19 cellular contexts compared by ENCODE assay signal in genomic region chr7:130879191-130879590, GRCh38.
DNase-seq lines count a peak whose midpoint lies in the region; ATAC-seq, FAIRE-seq and TF ChIP-seq lines count a peak whose summit lies in the region.
"Had no signal": no experiment of that assay in that cellular context is flagged by ENCODE, and none has a peak within 500 bp of the region (broad histone marks: within the 10 kb centered on the region; RNA-seq: fewer than 3 reads in every experiment).

No MANE protein-coding gene starts in this region.

- no peak for DNase-seq in activated T-cell treated with anti-CD3 and anti-CD28 coated beads, Interleukin-2, amount 50 U/mL, for 72 hours
- DNase-seq in activated T-cell treated with anti-CD3 and anti-CD28 coated beads, Interleukin-2, amount 50 U/mL, for 4 hours = no peak
- DNase-seq in NCI-H2227 treated with DMSO at 0.1 percent for 48 hours (lab: John Stamatoyannopoulos, UW) (peak; percentile 19), K562 (ENCODE audit: extremely low read depth in 1 of 4, low spot score in 3 of 4) (no peak), GM13977 (ENCODE audit: low spot score) (no peak), T-cell (no peak)
- DNase-seq: AML-193; body of pancreas; effector CD4-positive, alpha-beta T cell; foreskin keratinocyte; immature natural killer cell; Kasumi-1; NCI-H2029; occipital lobe had no signal

- CTCF ChIA-PET in K562 (lab: Yijun Ruan, JAX; ENCODE audit: low intra/inter-chr PET ratio) = no interaction called here
- CTCF ChIA-PET in T-cell (lab: Charles Lee) = no interaction called here

- TF ChIP-seq CTCF in K562 (IDR thresholded peaks at IDR 0.05 in 2 of 3, conservative IDR thresholded peaks at IDR 0.05 in 1 of 3; ENCODE audit: insufficient read depth in 2 of 3, low read depth in 1 of 3, low read length in 3 of 3) (no peak), GM13977 (IDR thresholded peaks at IDR 0.05; ENCODE audit: extremely low read depth, insufficient read depth, missing control alignments) (no peak)

- no peak overlapping the region for H3K4me2 ChIP-seq in K562 (ENCODE audit: insufficient read depth, low read length)

- POLR2A ChIA-PET in K562 (lab: Yijun Ruan, JAX) = no interaction called here
- POLR2A ChIA-PET in T-cell (lab: Charles Lee) = no interaction called here

- no peak overlapping the region for H3K9ac ChIP-seq in K562 (ENCODE audit: insufficient read depth in 1 of 2, low read depth in 2 of 2, low read length in 2 of 2)

- no peaks in the 10 kb centered on the region for H3K4me1 ChIP-seq in K562 (replicated peaks in 1 of 2; ENCODE audit: control insufficient read depth in 2 of 2, insufficient read depth in 2 of 2, low read length in 2 of 2)
- H3K4me1 ChIP-seq: HAP-1 had no signal

- in situ Hi-C loops in K562 (cut with MboI) = no loop called here
- in situ Hi-C loops in GM13977 (cut with MboI; ENCODE audit: low pct_unique_long_range_greater_than_20kb, low sequenced_read_pairs, unreplicated experiment) = no loop called here

- no peak for FAIRE-seq in K562 (lab: Jason Lieb, UNC)

- H4K20me1 ChIP-seq in K562 (replicated peaks; ENCODE audit: control insufficient read depth, insufficient read depth, low read length) = 0 out of 2 replicates have a peak, but pooled peaks cover 3% of the 10 kb centered on the region

- TF ChIP-seq POLR2A in K562 (conservative IDR thresholded peaks at IDR 0.05) = no peak

- H3K27ac ChIP-seq in K562 (ENCODE audit: extremely low read depth, low read depth, low read length) = no peak overlapping the region
- H3K27ac ChIP-seq: body of pancreas, foreskin keratinocyte, HL-60 had no signal

- H2AFZ ChIP-seq in K562 (ENCODE audit: low read depth, low read length) = no peak overlapping the region

- H3K27me3 Mint-ChIP-seq in activated T-cell treated with anti-CD3 and anti-CD28 coated beads, Interleukin-2, amount 50 U/mL, for 72 hours (ENCODE audit: low read depth) = no peaks in the 10 kb centered on the region
- no peaks in the 10 kb centered on the region for H3K27me3 Mint-ChIP-seq in activated T-cell treated with anti-CD3 and anti-CD28 coated beads, Interleukin-2, amount 50 U/mL, for 4 hours (ENCODE audit: low read depth)
- H3K27me3 Mint-ChIP-seq in stimulated activated memory B cell treated with anti-CD40 and anti-IgM and Interleukin-4, amounts not matched to agents 10 μg/mL and 1 μg/mL and 100 μg/mL, for 72 hours = no peaks in the 10 kb centered on the region
- H3K27me3 Mint-ChIP-seq in T-cell = no peaks in the 10 kb centered on the region

- H3K27ac Mint-ChIP-seq in activated T-cell treated with anti-CD3 and anti-CD28 coated beads, Interleukin-2, amount 50 U/mL, for 72 hours = peak overlapping the region; percentile 71
- H3K27ac Mint-ChIP-seq in stimulated activated memory B cell treated with anti-CD40 and anti-IgM and Interleukin-4, amounts not matched to agents 10 μg/mL and 1 μg/mL and 100 μg/mL, for 72 hours = peak overlapping the region; percentile 7
- peak overlapping the region in 1 of 2 donors; percentile 12 for H3K27ac Mint-ChIP-seq in T-cell

- no peak for ATAC-seq in activated T-cell treated with anti-CD3 and anti-CD28 coated beads, Interleukin-2, amount 50 U/mL, for 72 hours (replicated peaks in 1 of 2)
- no peak for ATAC-seq in activated T-cell treated with anti-CD3 and anti-CD28 coated beads, Interleukin-2, amount 50 U/mL, for 4 hours
- ATAC-seq in K562 = no peak
- ATAC-seq in stimulated activated memory B cell treated with anti-CD40 and anti-IgM and Interleukin-4, amounts not matched to agents 10 μg/mL and 1 μg/mL and 100 μg/mL, for 72 hours = no peak
- no peak for ATAC-seq in HG02610 (IDR thresholded peaks at IDR 0.05; ENCODE audit: unreplicated experiment)
- ATAC-seq in T-cell (replicated peaks in 1 of 4) = no peak
- ATAC-seq: activated CD4-positive, CD25-positive, alpha-beta regulatory T cell treated with anti-CD3 and anti-CD28 coated beads, Interleukin-2, amount 50 U/mL, for 24 hours; body of pancreas; foreskin keratinocyte had no signal

- no peak for TF ChIP-seq RAD21 in K562 (CRISPR knock-in tag; conservative IDR thresholded peaks at IDR 0.05 in 1 of 2, IDR thresholded peaks at IDR 0.05 in 1 of 2)

- BruUV-seq in K562 (replicated peaks; lab: Mats Ljungman, UMichigan) = no TSS peak

- peaks cover 53% of the 10 kb centered on the region for H3K4me1 Mint-ChIP-seq in activated T-cell treated with anti-CD3 and anti-CD28 coated beads, Interleukin-2, amount 50 U/mL, for 72 hours (ENCODE audit: low read depth)
- H3K4me1 Mint-ChIP-seq in activated T-cell treated with anti-CD3 and anti-CD28 coated beads, Interleukin-2, amount 50 U/mL, for 4 hours (ENCODE audit: low read depth) = peaks cover 37% of the 10 kb centered on the region
- H3K4me1 Mint-ChIP-seq in stimulated activated memory B cell treated with anti-CD40 and anti-IgM and Interleukin-4, amounts not matched to agents 10 μg/mL and 1 μg/mL and 100 μg/mL, for 72 hours = peaks cover 36% of the 10 kb centered on the region
- H3K4me1 Mint-ChIP-seq in T-cell = peaks cover 27 to 46% (median 35%) of the 10 kb centered on the region in 3 donors

- H3K9me3 Mint-ChIP-seq in activated T-cell treated with anti-CD3 and anti-CD28 coated beads, Interleukin-2, amount 50 U/mL, for 72 hours = no peaks in the 10 kb centered on the region
- H3K9me3 Mint-ChIP-seq in activated T-cell treated with anti-CD3 and anti-CD28 coated beads, Interleukin-2, amount 50 U/mL, for 4 hours = no peaks in the 10 kb centered on the region
- H3K9me3 Mint-ChIP-seq in stimulated activated memory B cell treated with anti-CD40 and anti-IgM and Interleukin-4, amounts not matched to agents 10 μg/mL and 1 μg/mL and 100 μg/mL, for 72 hours = no peaks in the 10 kb centered on the region
- no peaks in the 10 kb centered on the region for H3K9me3 Mint-ChIP-seq in T-cell

- peaks cover 27 to 60% of the 10 kb centered on the region in 2 donors for H3K36me3 Mint-ChIP-seq in activated T-cell treated with anti-CD3 and anti-CD28 coated beads, Interleukin-2, amount 50 U/mL, for 72 hours (ENCODE audit: insufficient read depth in 2 of 2)
- peaks cover 69% of the 10 kb centered on the region for H3K36me3 Mint-ChIP-seq in activated T-cell treated with anti-CD3 and anti-CD28 coated beads, Interleukin-2, amount 50 U/mL, for 4 hours (ENCODE audit: insufficient read depth)
- peaks cover 53% of the 10 kb centered on the region for H3K36me3 Mint-ChIP-seq in stimulated activated memory B cell treated with anti-CD40 and anti-IgM and Interleukin-4, amounts not matched to agents 10 μg/mL and 1 μg/mL and 100 μg/mL, for 72 hours
- peaks cover 67% of the 10 kb centered on the region for H3K36me3 Mint-ChIP-seq in T-cell

- no peak overlapping the region for H3K4me3 ChIP-seq in K562
- H3K4me3 ChIP-seq: body of pancreas, HAP-1 had no signal

- no peak overlapping the region for H3K4me3 Mint-ChIP-seq in activated T-cell treated with anti-CD3 and anti-CD28 coated beads, Interleukin-2, amount 50 U/mL, for 72 hours
- no peak overlapping the region for H3K4me3 Mint-ChIP-seq in activated T-cell treated with anti-CD3 and anti-CD28 coated beads, Interleukin-2, amount 50 U/mL, for 4 hours
- no peak overlapping the region for H3K4me3 Mint-ChIP-seq in stimulated activated memory B cell treated with anti-CD40 and anti-IgM and Interleukin-4, amounts not matched to agents 10 μg/mL and 1 μg/mL and 100 μg/mL, for 72 hours
- no peak overlapping the region for H3K4me3 Mint-ChIP-seq in T-cell
- H3K4me3 Mint-ChIP-seq: immature natural killer cell had no signal

- no peaks in the 10 kb centered on the region for H3K79me2 ChIP-seq in K562 (ENCODE audit: control insufficient read depth, insufficient read depth, low read length)

- TF ChIP-seq EP300 in K562 (IDR thresholded peaks at IDR 0.05; ENCODE audit: low read length) = no peak

- WGBS in K562 (ENCODE audit: insufficient coverage, low coverage, missing lambda C conversion rate) = 52% methylated on average over 2 of the region's 2 CpGs

- no peaks in the 10 kb centered on the region for H3K9me1 ChIP-seq in K562 (ENCODE audit: control insufficient read depth, insufficient read depth, low read length)

- H3K36me3 ChIP-seq in K562 (ENCODE audit: control insufficient read depth, insufficient read depth, low read length) = no peaks in the 10 kb centered on the region

- H3K27me3 ChIP-seq in K562 (ENCODE audit: control insufficient read depth in 2 of 2, insufficient read depth in 2 of 2, low read length in 2 of 2) = no peaks in the 10 kb centered on the region
- H3K27me3 ChIP-seq: body of pancreas, foreskin keratinocyte had no signal

- no peaks in the 10 kb centered on the region for H3K9me3 ChIP-seq in K562 (replicated peaks; ENCODE audit: control insufficient read depth, insufficient read depth, low read depth, low read length)
- H3K9me3 ChIP-seq: body of pancreas, HAP-1 had no signal

- intact Hi-C loops in K562 (cut with micrococcal nuclease) = loop anchor here (5.0 kb wide), 1 partner anchor 628 kb away; no protein-coding TSS in a partner anchor

TF ChIP-seq in K562, 482 proteins besides CTCF, POLR2A, EP300 and RAD21 (continues in another document):
- TF ChIP-seq SOX6 (IDR thresholded peaks at IDR 0.05) (no peak), CBFB (CRISPR knock-in tag; IDR thresholded peaks at IDR 0.05) (no peak)
- TF ChIP-seq, protein P1, sequence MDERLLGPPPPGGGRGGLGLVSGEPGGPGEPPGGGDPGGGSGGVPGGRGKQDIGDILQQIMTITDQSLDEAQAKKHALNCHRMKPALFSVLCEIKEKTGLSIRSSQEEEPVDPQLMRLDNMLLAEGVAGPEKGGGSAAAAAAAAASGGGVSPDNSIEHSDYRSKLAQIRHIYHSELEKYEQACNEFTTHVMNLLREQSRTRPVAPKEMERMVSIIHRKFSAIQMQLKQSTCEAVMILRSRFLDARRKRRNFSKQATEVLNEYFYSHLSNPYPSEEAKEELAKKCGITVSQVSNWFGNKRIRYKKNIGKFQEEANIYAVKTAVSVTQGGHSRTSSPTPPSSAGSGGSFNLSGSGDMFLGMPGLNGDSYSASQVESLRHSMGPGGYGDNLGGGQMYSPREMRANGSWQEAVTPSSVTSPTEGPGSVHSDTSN (CRISPR knock-in tag; IDR thresholded peaks at IDR 0.05; ENCODE audit: low read depth) = no peak
- TF ChIP-seq, protein P1 (tag; conservative IDR thresholded peaks at IDR 0.05; ENCODE audit: low read depth) = 0 out of 2 replicates have a peak, but pooled peaks have one; percentile 24
